In genomic region chr11:58503361-58503856, GRCh38 we compare ENCODE assay signal across 13 cellular contexts. TPM values are rescaled to one million over a fixed set of nuclear protein-coding genes. Genes with fewer than 3 reads are reported as not detected.
DNase-seq lines count a peak whose midpoint lies in the region; ATAC-seq and TF ChIP-seq lines count a peak whose summit lies in the region.
"Had no signal": no experiment of that assay in that cellular context is flagged by ENCODE, and none has a peak within 500 bp of the region (broad histone marks: within the 10 kb centered on the region; RNA-seq: fewer than 3 reads in every experiment).

No MANE protein-coding gene starts in this region.

- no peak for TF ChIP-seq RAD21 in SK-N-SH (IDR thresholded peaks at IDR 0.05; ENCODE audit: low read length)

- no peaks in the 10 kb centered on the region for H3K79me2 ChIP-seq in SK-N-SH (ENCODE audit: insufficient read depth)
- H3K79me2 ChIP-seq: parathyroid adenoma had no signal

- POLR2A ChIA-PET in SK-N-SH (lab: Yijun Ruan, JAX), result no interaction called here

- 1% methylated on average over 4 of the region's 4 CpGs for WGBS in SK-N-SH (ENCODE audit: low lambda C conversion rate)

- no peak for ATAC-seq in SK-N-SH treated with all-trans-retinoic acid at 6 μM for 48 hours
- ATAC-seq in HG02610 (IDR thresholded peaks at IDR 0.05; ENCODE audit: unreplicated experiment), result peak; percentile 83
- peak; percentile 88 for ATAC-seq in HG03439 (IDR thresholded peaks at IDR 0.05; ENCODE audit: unreplicated experiment)
- ATAC-seq: activated CD8-positive, alpha-beta memory T cell treated with anti-CD3 and anti-CD28 coated beads, Interleukin-2, amount 10 ng/mL, durations not matched to agents 7 days and 5 days had no signal

- H3K36me3 ChIP-seq in SK-N-SH (replicated peaks in 1 of 2; ENCODE audit: control insufficient read depth in 1 of 2, insufficient read depth in 2 of 2, low read length in 1 of 2), result no peaks in the 10 kb centered on the region
- H3K36me3 ChIP-seq: left ventricle myocardium inferior, tibial nerve had no signal

- CTCF ChIA-PET in SK-N-SH (lab: Yijun Ruan, JAX), result interaction anchor here (0.9 to 1.0 kb wide), 2 partner anchors 20 to 64 kb away, joined by 3 read pairs; no protein-coding TSS in a partner anchor

- H3K27me3 ChIP-seq in SK-N-SH (ENCODE audit: insufficient read depth), result no peaks in the 10 kb centered on the region
- H3K27me3 ChIP-seq: tibial nerve had no signal

- H3K4me2 ChIP-seq in SK-N-SH, result no peak overlapping the region

- H2AFZ ChIP-seq in SK-N-SH (ENCODE audit: low read depth), result 0 out of 2 replicates have a peak overlapping the region, but pooled peaks have one; percentile 51
- H2AFZ ChIP-seq: parathyroid adenoma had no signal

- H3K9me3 ChIP-seq in SK-N-SH, result no peaks in the 10 kb centered on the region
- H3K9me3 ChIP-seq: left ventricle myocardium inferior, tibial nerve had no signal

- H3F3A ChIP-seq in SK-N-SH (replicated peaks; ENCODE audit: insufficient read depth), result no peaks in the 10 kb centered on the region

- H4K20me1 ChIP-seq in SK-N-SH (ENCODE audit: insufficient read depth), result no peaks in the 10 kb centered on the region

- no peak overlapping the region for H3K27ac ChIP-seq in SK-N-SH (ENCODE audit: low read depth in 2 of 2, low read length in 1 of 2)
- H3K27ac ChIP-seq: left ventricle myocardium inferior, parathyroid adenoma, tibial nerve had no signal

- H3K9me2 ChIP-seq in SK-N-SH, result no peaks in the 10 kb centered on the region

- no peak overlapping the region for H3K9ac ChIP-seq in SK-N-SH
- H3K9ac ChIP-seq: parathyroid adenoma had no signal

- no peak for TF ChIP-seq EP300 in SK-N-SH (IDR thresholded peaks at IDR 0.05; ENCODE audit: borderline replicate concordance in 1 of 2, low read depth in 1 of 2, low read length in 1 of 2)

- H3K4me1 ChIP-seq in SK-N-SH (ENCODE audit: control insufficient read depth in 1 of 2, insufficient read depth in 2 of 2, low read depth in 1 of 2, low read length in 1 of 2), result no peaks in the 10 kb centered on the region
- H3K4me1 ChIP-seq: left ventricle myocardium inferior, parathyroid adenoma, tibial nerve had no signal

- H3K4me3 ChIP-seq in SK-N-SH (ENCODE audit: low read depth in 2 of 2, low read length in 1 of 2), result no peak overlapping the region
- H3K4me3 ChIP-seq: left ventricle myocardium inferior, tibial nerve had no signal

- no peak for DNase-seq in SK-N-SH
- no peak for DNase-seq in NCI-H2081 (lab: John Stamatoyannopoulos, UW)
- no peak for DNase-seq in activated CD4-positive, alpha-beta T cell treated with anti-CD3 and anti-CD28 coated beads, Interleukin-2, amount 50 U/mL, for 48 hours
- DNase-seq in iPS-NIHi7 (ENCODE audit: extremely low spot score), result no peak
- DNase-seq in NCI-H345 (lab: John Stamatoyannopoulos, UW), result no peak
- DNase-seq: activated CD8-positive, alpha-beta memory T cell treated with anti-CD3 and anti-CD28 coated beads, Interleukin-2, amount 10 ng/mL, durations not matched to agents 7 days and 5 days; left ventricle myocardium inferior; NCI-H1930 had no signal

- TF ChIP-seq CTCF in SK-N-SH (IDR thresholded peaks at IDR 0.05), result no peak

TF ChIP-seq in SK-N-SH, 30 proteins besides CTCF, POLR2A, EP300 and RAD21:
- TF ChIP-seq YY1 (IDR thresholded peaks at IDR 0.05; ENCODE audit: low read depth), result no peak

TF ChIP-seq in SK-N-SH treated with all-trans-retinoic acid at 6 μM for 48 hours, 23 proteins besides CTCF, POLR2A, EP300 and RAD21:
- TF ChIP-seq ZC3H10 (CRISPR knock-in tag; IDR thresholded peaks at IDR 0.05) (no peak), ZFP30 (CRISPR knock-in tag; IDR thresholded peaks at IDR 0.05) (no peak), RARB (CRISPR knock-in tag; IDR thresholded peaks at IDR 0.05) (no peak)

RNA-seq across cellular contexts. Expression of gene OR5B21, which starts 4.5 kb away (rescaled TPM):
- polyA plus RNA-seq in SK-N-SH (2012; rRNA removed), result not detected in 2 replicates
- not detected in 2 replicates for polyA plus RNA-seq in SK-N-SH (2012; cell fraction: cytosol; rRNA removed)
- polyA plus RNA-seq in SK-N-SH (2012; cell fraction: nucleus; rRNA removed), result not detected in 2 replicates
